ENCODE assay signal across 1 cellular context in genomic region chr7:2162959-2163358, GRCh38.
TF ChIP-seq lines count a peak whose summit lies in the region.

No MANE protein-coding gene starts in this region.

TF ChIP-seq in GM23338, 12 proteins besides CTCF, POLR2A, EP300 and RAD21 (continued from another document):
- TF ChIP-seq ZNF462 (CRISPR knock-in tag; IDR thresholded peaks at IDR 0.05) (no peak), NANOG (IDR thresholded peaks at IDR 0.05; ENCODE audit: borderline replicate concordance) (no peak), EZH2 (IDR thresholded peaks at IDR 0.05; ENCODE audit: low read depth, unreplicated experiment) (no peak), STAT1 (IDR thresholded peaks at IDR 0.05; ENCODE audit: unreplicated experiment) (no peak), ETS1 (IDR thresholded peaks at IDR 0.05) (no peak)
